27 cellular contexts compared by ENCODE assay signal in the genomic region with DNA sequence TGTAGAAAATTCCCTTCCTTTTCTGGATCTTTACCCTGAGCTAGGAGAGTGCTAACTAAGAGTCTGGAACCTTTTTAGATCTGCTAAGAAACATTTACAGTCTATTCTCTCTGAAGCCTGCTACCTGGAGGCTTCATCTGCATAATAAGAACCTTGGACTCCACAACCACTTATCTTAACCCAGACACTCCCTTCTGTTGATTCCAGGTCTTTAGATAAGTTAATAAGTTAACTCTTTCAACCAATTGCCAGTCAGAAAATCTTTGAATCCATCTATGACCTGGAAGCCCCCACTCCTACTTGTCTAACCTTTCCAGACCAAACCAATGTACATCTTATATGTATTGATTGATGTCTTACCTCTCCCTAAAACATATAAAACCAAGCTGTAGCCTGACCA.
"Had no signal": no experiment of that assay in that cellular context is flagged by ENCODE, and none has a peak within 500 bp of the region (broad histone marks: within the 10 kb centered on the region; RNA-seq: fewer than 3 reads in every experiment).

No MANE protein-coding gene starts in this region.

- H3K9me3 ChIP-seq: adrenal gland, body of pancreas, breast epithelium had no signal

- DNase-seq: activated CD4-positive, alpha-beta T cell treated with anti-CD3 and anti-CD28 coated beads, Interleukin-2, amount 10 ng/mL, durations not matched to agents 24 days and 14 days; activated CD4-positive, alpha-beta T cell treated with anti-CD3 and anti-CD28 coated beads, Interleukin-2, amount 50 U/mL, for 4 hours; activated CD8-positive, alpha-beta T cell treated with anti-CD3 and anti-CD28 coated beads, Interleukin-2, amount 10 ng/mL, durations not matched to agents 7 days and 5 days; activated gamma-delta T cell treated with Interleukin-2 at 50 U/mL for 16 hours; activated naive CD4-positive, alpha-beta T cell treated with anti-CD3 and anti-CD28 coated beads for 36 hours; activated T-cell treated with anti-CD3 and anti-CD28 coated beads for 4 hours; activated T-cell treated with anti-CD3 and anti-CD28 coated beads, Interleukin-2, amount 50 U/mL, for 4 hours; adrenal gland; body of pancreas; NCI-H1092 treated with DMSO at 0.1 percent for 48 hours; NCI-H1417; NCI-H146; NCI-H187; NCI-H2029 treated with DMSO at 0.1 percent for 48 hours; NCI-H2107; NCI-H2171; NCI-H510A; NCI-H526; NCI-H748 treated with DMSO at 0.1 percent for 48 hours; NK-92 treated with Interleukin-12 subunit alpha and Interleukin-12 subunit beta, amount 100 ng/mL, for 24 hours; PC-9; SIG-M5; T1000; WERI-Rb-1 had no signal

- H3K27me3 ChIP-seq: adrenal gland, body of pancreas, breast epithelium had no signal

- H3K4me3 ChIP-seq: adrenal gland, body of pancreas, breast epithelium, K562, PC-9 had no signal

- H3K27ac ChIP-seq: adrenal gland, body of pancreas, breast epithelium, PC-9, RWPE1, WERI-Rb-1 had no signal

- H3K4me1 ChIP-seq: adrenal gland, breast epithelium had no signal

- H3K4me2 ChIP-seq: PC-9 had no signal

- H2AFZ ChIP-seq: PC-9 had no signal

- H3K36me3 ChIP-seq: adrenal gland, breast epithelium, WERI-Rb-1 had no signal
